8 cellular contexts compared by ENCODE assay signal in the genomic region with DNA sequence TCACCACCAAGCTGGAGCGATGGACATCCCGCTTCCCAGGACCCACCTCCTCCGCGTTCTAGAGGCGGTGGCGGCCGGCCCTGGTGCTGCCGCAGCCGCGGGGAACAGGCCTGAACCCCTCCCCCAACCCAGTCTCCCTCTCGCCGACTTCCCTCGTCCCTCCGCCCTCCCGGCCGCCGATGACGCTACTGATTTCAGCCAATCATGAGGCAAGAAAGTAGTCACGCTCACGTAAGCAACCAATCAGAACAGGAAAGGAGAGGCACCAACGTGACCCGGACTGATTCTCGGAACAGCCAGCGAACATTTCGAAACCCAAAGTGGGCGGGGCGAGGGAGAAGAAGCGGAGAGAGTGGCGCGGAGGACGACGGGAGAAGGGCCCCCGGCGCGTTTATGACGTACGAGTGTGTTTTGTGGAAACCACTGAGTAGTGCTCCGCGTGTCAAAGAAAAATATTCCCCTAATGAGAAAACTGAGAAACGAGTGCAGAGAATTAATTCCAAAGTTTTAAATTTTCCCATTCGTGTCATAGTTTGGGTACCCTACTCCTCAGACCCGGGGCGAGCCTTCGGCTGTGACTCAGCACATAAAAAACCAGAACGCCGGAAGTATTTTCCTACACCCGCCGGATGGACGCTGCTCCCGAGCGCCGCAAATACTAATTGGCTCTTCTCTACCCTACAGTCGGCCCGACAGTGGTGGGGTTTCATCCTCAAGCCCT. TPM values are rescaled to one million over a fixed set of nuclear protein-coding genes. Genes with fewer than 3 reads are reported as not detected.
A peak's percentile ranks its signal among the peaks of the same experiment; 100 is the strongest.
DNase-seq lines count a peak whose midpoint lies in the region; ATAC-seq and TF ChIP-seq lines count a peak whose summit lies in the region.

A gene with protein sequence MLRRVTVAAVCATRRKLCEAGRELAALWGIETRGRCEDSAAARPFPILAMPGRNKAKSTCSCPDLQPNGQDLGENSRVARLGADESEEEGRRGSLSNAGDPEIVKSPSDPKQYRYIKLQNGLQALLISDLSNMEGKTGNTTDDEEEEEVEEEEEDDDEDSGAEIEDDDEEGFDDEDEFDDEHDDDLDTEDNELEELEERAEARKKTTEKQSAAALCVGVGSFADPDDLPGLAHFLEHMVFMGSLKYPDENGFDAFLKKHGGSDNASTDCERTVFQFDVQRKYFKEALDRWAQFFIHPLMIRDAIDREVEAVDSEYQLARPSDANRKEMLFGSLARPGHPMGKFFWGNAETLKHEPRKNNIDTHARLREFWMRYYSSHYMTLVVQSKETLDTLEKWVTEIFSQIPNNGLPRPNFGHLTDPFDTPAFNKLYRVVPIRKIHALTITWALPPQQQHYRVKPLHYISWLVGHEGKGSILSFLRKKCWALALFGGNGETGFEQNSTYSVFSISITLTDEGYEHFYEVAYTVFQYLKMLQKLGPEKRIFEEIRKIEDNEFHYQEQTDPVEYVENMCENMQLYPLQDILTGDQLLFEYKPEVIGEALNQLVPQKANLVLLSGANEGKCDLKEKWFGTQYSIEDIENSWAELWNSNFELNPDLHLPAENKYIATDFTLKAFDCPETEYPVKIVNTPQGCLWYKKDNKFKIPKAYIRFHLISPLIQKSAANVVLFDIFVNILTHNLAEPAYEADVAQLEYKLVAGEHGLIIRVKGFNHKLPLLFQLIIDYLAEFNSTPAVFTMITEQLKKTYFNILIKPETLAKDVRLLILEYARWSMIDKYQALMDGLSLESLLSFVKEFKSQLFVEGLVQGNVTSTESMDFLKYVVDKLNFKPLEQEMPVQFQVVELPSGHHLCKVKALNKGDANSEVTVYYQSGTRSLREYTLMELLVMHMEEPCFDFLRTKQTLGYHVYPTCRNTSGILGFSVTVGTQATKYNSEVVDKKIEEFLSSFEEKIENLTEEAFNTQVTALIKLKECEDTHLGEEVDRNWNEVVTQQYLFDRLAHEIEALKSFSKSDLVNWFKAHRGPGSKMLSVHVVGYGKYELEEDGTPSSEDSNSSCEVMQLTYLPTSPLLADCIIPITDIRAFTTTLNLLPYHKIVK (minus strand): TSS at position 112 of the 721 bp plus-strand sequence. CDS start 112 bp downstream, outside the sequence.

- no peaks in the 10 kb centered on the region for H3K27me3 ChIP-seq in OCI-LY1 (ENCODE audit: insufficient read depth, low read length)

- H3K27ac Mint-ChIP-seq in endothelial cell (ENCODE audit: unreplicated experiment): no peak within 1 kb of the TSS

- no peaks in the 10 kb centered on the region for H3K9me3 Mint-ChIP-seq in endothelial cell (ENCODE audit: unreplicated experiment)

- no peaks in the 10 kb centered on the region for H3K36me3 Mint-ChIP-seq in endothelial cell (ENCODE audit: low read depth, unreplicated experiment)

- H3K4me3 ChIP-seq in OCI-LY1 (ENCODE audit: low read depth, low read length, poor library complexity, severe bottlenecking) (peak within 1 kb of the TSS; percentile 96), mesodermal cell (ENCODE audit: extremely low read depth, insufficient read depth, low read length, poor library complexity, severe bottlenecking) (peak within 1 kb of the TSS; percentile 83)

- H3K27ac ChIP-seq in OCI-LY1 (ENCODE audit: low read depth, low read length, poor library complexity, severe bottlenecking) (peak within 1 kb of the TSS; percentile 86), mesodermal cell (ENCODE audit: low read depth, low read length, severe bottlenecking) (peak within 1 kb of the TSS; percentile 98)

- peaks cover 12% of the 10 kb centered on the region for H3K4me1 Mint-ChIP-seq in endothelial cell (ENCODE audit: unreplicated experiment)

- peak within 1 kb of the TSS; percentile 83 for H2AFZ ChIP-seq in OCI-LY1 (ENCODE audit: low read length)

- WGBS in mesodermal cell (ENCODE audit: insufficient coverage in 2 of 2), 2 experiments: 0% methylated on average over 40 to 50 of the region's 54 CpGs

- H3K4me3 Mint-ChIP-seq in endothelial cell (ENCODE audit: unreplicated experiment): no peak within 1 kb of the TSS

- no peaks in the 10 kb centered on the region; the same call in 1 of the 2 replicates for H4K20me1 ChIP-seq in OCI-LY1 (ENCODE audit: insufficient read depth, low read length)

- DNase-seq in DMS 273 (lab: John Stamatoyannopoulos, UW; ENCODE audit: unreplicated experiment) (peak; percentile 100), HuH-7 (ENCODE audit: low spot score) (peak; percentile 84), endothelial cell (ENCODE audit: low spot score) (peak; percentile 98)
- DNase-seq in activated CD8-positive, alpha-beta memory T cell treated with anti-CD3 and anti-CD28 coated beads, Interleukin-2, amount 50 U/mL, for 4 hours: peak; percentile 99
- peak; percentile 97 to 100 for DNase-seq in stimulated activated CD8-positive, alpha-beta memory T cell treated with anti-CD3 and anti-CD28 coated beads, Interleukin-15, amount 100 ng/mL, for 4 hours (ENCODE audit: low read depth in 2 of 2)

- peak within 1 kb of the TSS; percentile 98 for H3K9ac ChIP-seq in OCI-LY1 (ENCODE audit: low read length)

- H3K4me2 ChIP-seq in OCI-LY1 (ENCODE audit: low read length): peak within 1 kb of the TSS; percentile 88

- no peak for TF ChIP-seq CTCF in OCI-LY1 (IDR thresholded peaks at IDR 0.05; ENCODE audit: low read length)
- TF ChIP-seq CTCF in endothelial cell (IDR thresholded peaks at IDR 0.05; ENCODE audit: unreplicated experiment): no peak

- H3K36me3 ChIP-seq in OCI-LY1 (ENCODE audit: insufficient read depth, low read length) (peaks cover 18% of the 10 kb centered on the region), mesodermal cell (ENCODE audit: control insufficient read depth, insufficient read depth, low read length) (peaks cover 21% of the 10 kb centered on the region)

- no peaks in the 10 kb centered on the region for H3K9me3 ChIP-seq in OCI-LY1 (ENCODE audit: low read length)
- H3K9me3 ChIP-seq in mesodermal cell (ENCODE audit: control insufficient read depth, low read length): no peaks in the 10 kb centered on the region

- peaks cover 47% of the 10 kb centered on the region for H3K79me2 ChIP-seq in OCI-LY1 (ENCODE audit: insufficient read depth, low read length)

- peaks cover 4% of the 10 kb centered on the region for H3K27me3 Mint-ChIP-seq in endothelial cell (ENCODE audit: unreplicated experiment)

- no peaks in the 10 kb centered on the region for H3F3A ChIP-seq in OCI-LY1 (ENCODE audit: insufficient read depth, low read length)

- ATAC-seq in GM21526 (IDR thresholded peaks at IDR 0.05; ENCODE audit: low FRiP score, unreplicated experiment): peak; percentile 92

- peaks cover 42% of the 10 kb centered on the region for H3K4me1 ChIP-seq in OCI-LY1 (ENCODE audit: insufficient read depth, low read length, severe bottlenecking)
- H3K4me1 ChIP-seq in mesodermal cell (ENCODE audit: control insufficient read depth, insufficient read depth, low read length, poor library complexity, severe bottlenecking): peaks cover 17% of the 10 kb centered on the region

- no peaks in the 10 kb centered on the region for H3K9me2 ChIP-seq in OCI-LY1 (ENCODE audit: low read depth, low read length)

RNA-seq across cellular contexts. Expression of the gene that starts here (rescaled TPM):
- total RNA-seq in endothelial cell (ENCODE audit: unreplicated experiment): 135 TPM
- polyA plus RNA-seq in mesodermal cell (2013, experiment 1 of 2): 131 TPM
- polyA plus RNA-seq in mesodermal cell (2013, experiment 2 of 2): 133 TPM

Comparison
In these comparisons a context has a peak if more than half of its experiments do, and no peak if none do; other contexts are left out.
1. Peak in every context shown above with its lines: DNase-seq, ATAC-seq, H3K4me3 ChIP-seq and H3K27ac ChIP-seq.